ENCODE assay signal across 12 cellular contexts in the genomic region with DNA sequence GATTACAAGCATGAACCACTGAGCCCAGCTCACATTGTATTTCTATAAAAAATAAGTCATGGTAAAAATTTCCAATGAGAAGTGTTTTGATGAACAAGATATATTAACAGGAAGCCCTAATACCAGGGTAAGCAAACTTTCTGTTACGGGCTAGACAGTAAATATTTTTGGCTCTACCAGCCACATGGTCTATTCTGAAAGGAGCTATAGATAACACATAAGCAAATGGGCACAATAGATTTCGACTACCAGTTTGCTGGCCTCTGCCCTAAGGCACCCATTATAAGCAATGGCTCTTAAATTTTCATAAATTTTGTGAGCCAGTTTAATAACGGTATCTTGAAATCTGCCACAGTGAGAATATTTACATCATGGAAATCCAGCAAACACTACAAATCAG. TPM values are rescaled to one million over a fixed set of nuclear protein-coding genes. Genes with fewer than 3 reads are reported as not detected.
A peak's percentile ranks its signal among the peaks of the same experiment; 100 is the strongest.
DNase-seq lines count a peak whose midpoint lies in the region; ATAC-seq and TF ChIP-seq lines count a peak whose summit lies in the region.
"Had no signal": no experiment of that assay in that cellular context is flagged by ENCODE, and none has a peak within 500 bp of the region (broad histone marks: within the 10 kb centered on the region; RNA-seq: fewer than 3 reads in every experiment).

No MANE protein-coding gene starts in this region.

- no peaks in the 10 kb centered on the region for H3K27me3 Mint-ChIP-seq in T-helper 17 cell

- H3K4me1 Mint-ChIP-seq in T-helper 17 cell: peaks cover 39% of the 10 kb centered on the region

- peaks cover 2% of the 10 kb centered on the region; the same call in 1 of the 2 replicates for H4K20me1 ChIP-seq in DOHH2 (ENCODE audit: control insufficient read depth, insufficient read depth, low read depth, low read length)
- H4K20me1 ChIP-seq in SK-N-SH (ENCODE audit: insufficient read depth): peaks cover 99% of the 10 kb centered on the region

- no peak overlapping the region for H3K4me3 ChIP-seq in DOHH2 (ENCODE audit: low read length)
- no peak overlapping the region for H3K4me3 ChIP-seq in SK-N-SH (ENCODE audit: low read depth in 2 of 2, low read length in 1 of 2)
- H3K4me3 ChIP-seq: BLaER1 had no signal

- H3K36me3 ChIP-seq in DOHH2 (ENCODE audit: control insufficient read depth, low read length) (peaks cover 3% of the 10 kb centered on the region; the same call in 1 of the 2 replicates), SK-N-SH (replicated peaks in 1 of 2; ENCODE audit: control insufficient read depth in 1 of 2, insufficient read depth in 2 of 2, low read length in 1 of 2) (peaks cover 2 to 21% of the 10 kb centered on the region in 2 experiments)

- no peak overlapping the region for H3K27ac Mint-ChIP-seq in T-helper 17 cell

- DNase-seq in T-helper 17 cell (no peak), SK-N-SH (no peak), NCI-H2107 treated with DMSO at 0.1 percent for 48 hours (lab: John Stamatoyannopoulos, UW; ENCODE audit: unreplicated experiment) (no peak), NCI-H82 (lab: John Stamatoyannopoulos, UW) (no peak), T-helper 1 cell (no peak)
- DNase-seq: NCI-H2107 had no signal

- H3K9me2 ChIP-seq in DOHH2 (replicated peaks; ENCODE audit: control insufficient read depth, low read length): no peaks in the 10 kb centered on the region
- no peaks in the 10 kb centered on the region for H3K9me2 ChIP-seq in SK-N-SH

- TF ChIP-seq CTCF in DOHH2 (IDR thresholded peaks at IDR 0.05; ENCODE audit: low read depth, low read length, poor library complexity, severe bottlenecking) (no peak), SK-N-SH (IDR thresholded peaks at IDR 0.05) (no peak)

- H3K27me3 ChIP-seq in DOHH2 (ENCODE audit: control insufficient read depth, low read length) (no peaks in the 10 kb centered on the region), SK-N-SH (ENCODE audit: insufficient read depth) (no peaks in the 10 kb centered on the region)
- H3K27me3 ChIP-seq: BLaER1 had no signal

- no peak overlapping the region for H3K9ac ChIP-seq in SK-N-SH
- H3K9ac ChIP-seq: BLaER1 had no signal

- TF ChIP-seq EP300 in SK-N-SH (IDR thresholded peaks at IDR 0.05; ENCODE audit: borderline replicate concordance in 1 of 2, low read depth in 1 of 2, low read length in 1 of 2): no peak

- H3K9me3 ChIP-seq in DOHH2 (ENCODE audit: control insufficient read depth, insufficient read depth, low read length) (no peaks in the 10 kb centered on the region), T-helper 17 cell (ENCODE audit: control insufficient read depth, low read length, poor library complexity, severe bottlenecking) (no peaks in the 10 kb centered on the region), SK-N-SH (no peaks in the 10 kb centered on the region)

- POLR2A ChIA-PET in SK-N-SH (lab: Yijun Ruan, JAX): no interaction called here

- CTCF ChIA-PET in SK-N-SH (lab: Yijun Ruan, JAX): interaction anchor here (1.1 kb wide), 1 partner anchor 365 kb away, joined by 3 read pairs; no protein-coding TSS in a partner anchor

- H3F3A ChIP-seq in DOHH2 (ENCODE audit: control insufficient read depth, insufficient read depth) (no peaks in the 10 kb centered on the region), SK-N-SH (replicated peaks; ENCODE audit: insufficient read depth) (peaks cover 3% of the 10 kb centered on the region)

- peaks cover 2% of the 10 kb centered on the region for H3K36me3 Mint-ChIP-seq in T-helper 17 cell (ENCODE audit: low read depth)

- H3K4me3 Mint-ChIP-seq in T-helper 17 cell: peak overlapping the region; percentile 19
- H3K4me3 Mint-ChIP-seq: neural crest cell had no signal

- peak; percentile 46 for ATAC-seq in GM18907 (IDR thresholded peaks at IDR 0.05; ENCODE audit: unreplicated experiment)
- ATAC-seq in HG02840 (IDR thresholded peaks at IDR 0.05; ENCODE audit: low FRiP score, unreplicated experiment): peak; percentile 44
- ATAC-seq in T-helper 17 cell: peak; percentile 23

- 96% methylated on average over 3 of the region's 3 CpGs for WGBS in SK-N-SH (ENCODE audit: low lambda C conversion rate)

- H3K79me2 ChIP-seq in DOHH2 (ENCODE audit: control insufficient read depth, low read length) (peaks cover 100% of the 10 kb centered on the region), SK-N-SH (ENCODE audit: insufficient read depth) (peaks cover 100% of the 10 kb centered on the region)

- H3K27ac ChIP-seq in DOHH2 (ENCODE audit: low read depth, low read length): no peak overlapping the region
- H3K27ac ChIP-seq in SK-N-SH (ENCODE audit: low read depth in 2 of 2, low read length in 1 of 2): 0 out of 4 replicates have a peak overlapping the region, but pooled peaks of 1 of the 2 experiments have one; percentile 1
- H3K27ac ChIP-seq: BLaER1, HL-60 had no signal

- H3K4me1 ChIP-seq in DOHH2 (ENCODE audit: control insufficient read depth, low read length): peaks cover 88% of the 10 kb centered on the region
- peaks cover 0 to 7% of the 10 kb centered on the region in 2 experiments; a peak in 2 of 4 replicates for H3K4me1 ChIP-seq in SK-N-SH (ENCODE audit: control insufficient read depth in 1 of 2, insufficient read depth in 2 of 2, low read depth in 1 of 2, low read length in 1 of 2)
- H3K4me1 ChIP-seq: BLaER1 had no signal

- no peak for TF ChIP-seq RAD21 in SK-N-SH (IDR thresholded peaks at IDR 0.05; ENCODE audit: low read length)

- H2AFZ ChIP-seq in SK-N-SH (ENCODE audit: low read depth): no peak overlapping the region

- peak overlapping the region; percentile 4 for H3K4me2 ChIP-seq in DOHH2 (ENCODE audit: low read length)
- no peak overlapping the region for H3K4me2 ChIP-seq in SK-N-SH
- H3K4me2 ChIP-seq: BLaER1 had no signal

TF ChIP-seq in SK-N-SH, 30 proteins besides CTCF, POLR2A, EP300 and RAD21 (continues in another document):
- no peak for TF ChIP-seq MXI1 (IDR thresholded peaks at IDR 0.05; ENCODE audit: low read depth, low read length)
- TF ChIP-seq POLR2AphosphoS5 (IDR thresholded peaks at IDR 0.05; ENCODE audit: low read depth, low read length): no peak
- no peak for TF ChIP-seq GATA2 (CRISPR knock-in tag; IDR thresholded peaks at IDR 0.05)
- TF ChIP-seq, protein P1, sequence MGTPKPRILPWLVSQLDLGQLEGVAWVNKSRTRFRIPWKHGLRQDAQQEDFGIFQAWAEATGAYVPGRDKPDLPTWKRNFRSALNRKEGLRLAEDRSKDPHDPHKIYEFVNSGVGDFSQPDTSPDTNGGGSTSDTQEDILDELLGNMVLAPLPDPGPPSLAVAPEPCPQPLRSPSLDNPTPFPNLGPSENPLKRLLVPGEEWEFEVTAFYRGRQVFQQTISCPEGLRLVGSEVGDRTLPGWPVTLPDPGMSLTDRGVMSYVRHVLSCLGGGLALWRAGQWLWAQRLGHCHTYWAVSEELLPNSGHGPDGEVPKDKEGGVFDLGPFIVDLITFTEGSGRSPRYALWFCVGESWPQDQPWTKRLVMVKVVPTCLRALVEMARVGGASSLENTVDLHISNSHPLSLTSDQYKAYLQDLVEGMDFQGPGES (IDR thresholded peaks at IDR 0.05; ENCODE audit: low read depth, low read length): no peak
- TF ChIP-seq, protein P2, sequence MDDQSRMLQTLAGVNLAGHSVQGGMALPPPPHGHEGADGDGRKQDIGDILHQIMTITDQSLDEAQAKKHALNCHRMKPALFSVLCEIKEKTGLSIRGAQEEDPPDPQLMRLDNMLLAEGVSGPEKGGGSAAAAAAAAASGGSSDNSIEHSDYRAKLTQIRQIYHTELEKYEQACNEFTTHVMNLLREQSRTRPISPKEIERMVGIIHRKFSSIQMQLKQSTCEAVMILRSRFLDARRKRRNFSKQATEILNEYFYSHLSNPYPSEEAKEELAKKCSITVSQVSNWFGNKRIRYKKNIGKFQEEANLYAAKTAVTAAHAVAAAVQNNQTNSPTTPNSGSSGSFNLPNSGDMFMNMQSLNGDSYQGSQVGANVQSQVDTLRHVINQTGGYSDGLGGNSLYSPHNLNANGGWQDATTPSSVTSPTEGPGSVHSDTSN (IDR thresholded peaks at IDR 0.05): no peak
- TF ChIP-seq SMC3 (IDR thresholded peaks at IDR 0.05; ENCODE audit: low read depth, low read length): no peak
- TF ChIP-seq ELF1 (IDR thresholded peaks at IDR 0.05): no peak
- no peak for TF ChIP-seq JUND (IDR thresholded peaks at IDR 0.05)
- no peak for TF ChIP-seq TAF1 (IDR thresholded peaks at IDR 0.05; ENCODE audit: borderline replicate concordance, low read depth, low read length)
- TF ChIP-seq FOXM1 (IDR thresholded peaks at IDR 0.05; ENCODE audit: low read depth): no peak
- TF ChIP-seq EZH2phosphoT487 (IDR thresholded peaks at IDR 0.05; ENCODE audit: borderline replicate concordance, low read depth): no peak
- no peak for TF ChIP-seq CHD2 (IDR thresholded peaks at IDR 0.05; ENCODE audit: low read length, partially characterized antibody)
- TF ChIP-seq RCOR1 (IDR thresholded peaks at IDR 0.05; ENCODE audit: low read length): no peak
- no peak for TF ChIP-seq MEF2A (IDR thresholded peaks at IDR 0.05; ENCODE audit: borderline replicate concordance, low read depth)
- TF ChIP-seq, protein P3, sequence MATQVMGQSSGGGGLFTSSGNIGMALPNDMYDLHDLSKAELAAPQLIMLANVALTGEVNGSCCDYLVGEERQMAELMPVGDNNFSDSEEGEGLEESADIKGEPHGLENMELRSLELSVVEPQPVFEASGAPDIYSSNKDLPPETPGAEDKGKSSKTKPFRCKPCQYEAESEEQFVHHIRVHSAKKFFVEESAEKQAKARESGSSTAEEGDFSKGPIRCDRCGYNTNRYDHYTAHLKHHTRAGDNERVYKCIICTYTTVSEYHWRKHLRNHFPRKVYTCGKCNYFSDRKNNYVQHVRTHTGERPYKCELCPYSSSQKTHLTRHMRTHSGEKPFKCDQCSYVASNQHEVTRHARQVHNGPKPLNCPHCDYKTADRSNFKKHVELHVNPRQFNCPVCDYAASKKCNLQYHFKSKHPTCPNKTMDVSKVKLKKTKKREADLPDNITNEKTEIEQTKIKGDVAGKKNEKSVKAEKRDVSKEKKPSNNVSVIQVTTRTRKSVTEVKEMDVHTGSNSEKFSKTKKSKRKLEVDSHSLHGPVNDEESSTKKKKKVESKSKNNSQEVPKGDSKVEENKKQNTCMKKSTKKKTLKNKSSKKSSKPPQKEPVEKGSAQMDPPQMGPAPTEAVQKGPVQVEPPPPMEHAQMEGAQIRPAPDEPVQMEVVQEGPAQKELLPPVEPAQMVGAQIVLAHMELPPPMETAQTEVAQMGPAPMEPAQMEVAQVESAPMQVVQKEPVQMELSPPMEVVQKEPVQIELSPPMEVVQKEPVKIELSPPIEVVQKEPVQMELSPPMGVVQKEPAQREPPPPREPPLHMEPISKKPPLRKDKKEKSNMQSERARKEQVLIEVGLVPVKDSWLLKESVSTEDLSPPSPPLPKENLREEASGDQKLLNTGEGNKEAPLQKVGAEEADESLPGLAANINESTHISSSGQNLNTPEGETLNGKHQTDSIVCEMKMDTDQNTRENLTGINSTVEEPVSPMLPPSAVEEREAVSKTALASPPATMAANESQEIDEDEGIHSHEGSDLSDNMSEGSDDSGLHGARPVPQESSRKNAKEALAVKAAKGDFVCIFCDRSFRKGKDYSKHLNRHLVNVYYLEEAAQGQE (IDR thresholded peaks at IDR 0.05; ENCODE audit: low read depth, low read length): no peak

RNA-seq across cellular contexts. Expression of a gene that starts 8.1 kb away (rescaled TPM):
- total RNA-seq in T-helper 17 cell: 100 to 1,000 TPM; 134 to 152 TPM
- 60.3 and 83.3 TPM in 2 replicates for polyA plus RNA-seq in SK-N-SH (2012; rRNA removed)
- 73.5 and 80.4 TPM in 2 replicates for polyA plus RNA-seq in SK-N-SH (2012; cell fraction: cytosol; rRNA removed)
- 32.4 and 64.5 TPM in 2 replicates for polyA plus RNA-seq in SK-N-SH (2012; cell fraction: nucleus; rRNA removed)
